ENCODE assay signal across 11 cellular contexts in the genomic region with DNA sequence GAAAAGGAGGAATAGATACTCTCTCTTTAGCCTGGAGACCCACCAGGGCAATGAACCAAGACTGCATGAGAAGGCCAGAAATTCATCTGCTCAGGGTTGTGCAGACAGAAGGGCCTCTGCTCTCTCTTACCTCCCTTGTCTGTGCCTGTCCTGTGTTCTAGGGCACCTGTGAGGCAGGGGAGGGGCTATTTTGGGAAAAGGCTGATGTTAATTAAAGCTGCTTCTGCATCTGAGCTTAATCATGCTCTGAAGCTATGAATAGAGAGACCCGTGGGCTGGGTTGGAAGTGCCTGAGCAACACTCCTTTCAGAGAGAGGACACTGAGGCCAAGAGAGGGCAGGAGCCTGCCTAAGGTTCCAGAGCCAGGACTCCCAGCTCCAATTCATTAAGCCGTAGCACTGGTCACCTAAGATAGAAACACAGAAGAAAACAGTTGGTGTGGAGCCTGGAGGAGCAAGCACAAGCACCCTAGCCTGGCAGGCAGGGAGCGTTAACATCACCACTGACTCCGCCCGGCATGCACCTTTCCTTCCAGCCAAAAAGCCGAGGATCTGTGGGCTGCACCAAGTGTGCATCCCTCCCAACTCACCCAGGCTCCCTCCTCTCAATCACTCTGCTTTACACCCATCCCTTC. TPM values are rescaled to one million over a fixed set of nuclear protein-coding genes. Genes with fewer than 3 reads are reported as not detected.
A peak's percentile ranks its signal among the peaks of the same experiment; 100 is the strongest.
DNase-seq lines count a peak whose midpoint lies in the region; ATAC-seq and TF ChIP-seq lines count a peak whose summit lies in the region.
"Had no signal": no experiment of that assay in that cellular context is flagged by ENCODE, and none has a peak within 500 bp of the region (broad histone marks: within the 10 kb centered on the region; RNA-seq: fewer than 3 reads in every experiment).

No MANE protein-coding gene starts in this region.

- ATAC-seq in HG03342 (IDR thresholded peaks at IDR 0.05; ENCODE audit: unreplicated experiment) = peak; percentile 7
- ATAC-seq in stimulated activated effector memory CD8-positive, alpha-beta T cell treated with anti-CD3 and anti-CD28 coated beads, Interleukin-12 subunit alpha, Interleukin-12 subunit beta, amount 100 ng/mL, for 72 hours = peak; percentile 3
- ATAC-seq in WTC11 = no peak

- H3K4me1 Mint-ChIP-seq in activated naive CD4-positive, alpha-beta T cell treated with anti-CD3 and anti-CD28 coated beads, Interleukin-2, amount 50 U/mL, for 24 hours = peaks cover 47% of the 10 kb centered on the region
- H3K4me1 Mint-ChIP-seq in activated naive CD4-positive, alpha-beta T cell treated with anti-CD3 and anti-CD28 coated beads, Interleukin-2, amount 10 ng/mL, durations not matched to agents 7 days and 5 days = peaks cover 59% of the 10 kb centered on the region
- H3K4me1 Mint-ChIP-seq in chondrocyte (ENCODE audit: low read depth) = peaks cover 15% of the 10 kb centered on the region
- H3K4me1 Mint-ChIP-seq in stimulated activated effector memory CD8-positive, alpha-beta T cell treated with anti-CD3 and anti-CD28 coated beads, Interleukin-12 subunit alpha, Interleukin-12 subunit beta, amount 100 ng/mL, for 72 hours = peaks cover 67% of the 10 kb centered on the region
- H3K4me1 Mint-ChIP-seq in WTC11 = peaks cover 17% of the 10 kb centered on the region

- no peak for DNase-seq in activated naive CD4-positive, alpha-beta T cell treated with anti-CD3 and anti-CD28 coated beads, Interleukin-2, amount 10 ng/mL, durations not matched to agents 7 days and 5 days
- DNase-seq in chondrocyte (ENCODE audit: low spot score) = no peak
- DNase-seq in stimulated activated effector memory CD8-positive, alpha-beta T cell treated with anti-CD3 and anti-CD28 coated beads, Interleukin-12 subunit alpha, Interleukin-12 subunit beta, amount 100 ng/mL, for 72 hours (ENCODE audit: low spot score in 2 of 2) = no peak
- DNase-seq in T-helper 9 cell = no peak
- DNase-seq in WTC11 (ENCODE audit: low spot score) = no peak
- DNase-seq in epidermal melanocyte (ENCODE audit: insufficient read length, low spot score) = no peak
- DNase-seq: NCI-H1417 treated with DMSO at 0.1 percent for 48 hours had no signal

- POLR2A ChIA-PET in WTC11 (lab: Charles Lee) = interaction anchor here (0.5 to 1.1 kb wide), 5 partner anchors 74 to 172 kb away, joined by 3 to 7 read pairs (median 3); a partner anchor contains a TSS

- no peaks in the 10 kb centered on the region for H3K9me3 Mint-ChIP-seq in activated naive CD4-positive, alpha-beta T cell treated with anti-CD3 and anti-CD28 coated beads, Interleukin-2, amount 50 U/mL, for 24 hours
- peaks cover 3% of the 10 kb centered on the region for H3K9me3 Mint-ChIP-seq in activated naive CD4-positive, alpha-beta T cell treated with anti-CD3 and anti-CD28 coated beads, Interleukin-2, amount 10 ng/mL, durations not matched to agents 7 days and 5 days
- H3K9me3 Mint-ChIP-seq in chondrocyte (ENCODE audit: low read depth) = no peaks in the 10 kb centered on the region
- no peaks in the 10 kb centered on the region for H3K9me3 Mint-ChIP-seq in stimulated activated effector memory CD8-positive, alpha-beta T cell treated with anti-CD3 and anti-CD28 coated beads, Interleukin-12 subunit alpha, Interleukin-12 subunit beta, amount 100 ng/mL, for 72 hours
- H3K9me3 Mint-ChIP-seq in WTC11 = peaks cover 14% of the 10 kb centered on the region

- no peaks in the 10 kb centered on the region for H3K27me3 Mint-ChIP-seq in activated naive CD4-positive, alpha-beta T cell treated with anti-CD3 and anti-CD28 coated beads, Interleukin-2, amount 50 U/mL, for 24 hours
- H3K27me3 Mint-ChIP-seq in activated naive CD4-positive, alpha-beta T cell treated with anti-CD3 and anti-CD28 coated beads, Interleukin-2, amount 10 ng/mL, durations not matched to agents 7 days and 5 days = peaks cover 16% of the 10 kb centered on the region
- no peaks in the 10 kb centered on the region for H3K27me3 Mint-ChIP-seq in chondrocyte (ENCODE audit: low read depth)
- H3K27me3 Mint-ChIP-seq in WTC11 (ENCODE audit: low read depth) = peaks cover 10% of the 10 kb centered on the region

- CTCF ChIA-PET in activated naive CD4-positive, alpha-beta T cell treated with anti-CD3 and anti-CD28 coated beads, Interleukin-2, amount 10 ng/mL, durations not matched to agents 7 days and 5 days (lab: Charles Lee) = interaction anchor here (0.7 to 10.1 kb wide), 31 partner anchors 9 to 176 kb away, joined by 3 to 436 read pairs (median 4); a partner anchor contains a TSS
- CTCF ChIA-PET in WTC11 (lab: Charles Lee) = interaction anchor here (0.6 to 8.4 kb wide), 34 partner anchors 8 to 1064 kb away, joined by 3 to 208 read pairs (median 4); a partner anchor contains a TSS

- TF ChIP-seq CTCF in chondrocyte (IDR thresholded peaks at IDR 0.05) (peak; percentile 44), WTC11 (IDR thresholded peaks at IDR 0.05) (no peak)

- H3K36me3 Mint-ChIP-seq in activated naive CD4-positive, alpha-beta T cell treated with anti-CD3 and anti-CD28 coated beads, Interleukin-2, amount 50 U/mL, for 24 hours = no peaks in the 10 kb centered on the region
- H3K36me3 Mint-ChIP-seq in activated naive CD4-positive, alpha-beta T cell treated with anti-CD3 and anti-CD28 coated beads, Interleukin-2, amount 10 ng/mL, durations not matched to agents 7 days and 5 days = peaks cover 3% of the 10 kb centered on the region
- H3K36me3 Mint-ChIP-seq in chondrocyte (ENCODE audit: low read depth) = no peaks in the 10 kb centered on the region
- peaks cover 22% of the 10 kb centered on the region for H3K36me3 Mint-ChIP-seq in stimulated activated effector memory CD8-positive, alpha-beta T cell treated with anti-CD3 and anti-CD28 coated beads, Interleukin-12 subunit alpha, Interleukin-12 subunit beta, amount 100 ng/mL, for 72 hours
- H3K36me3 Mint-ChIP-seq in WTC11 = peaks cover 11% of the 10 kb centered on the region

- peak overlapping the region; percentile 52 for H3K27ac Mint-ChIP-seq in activated naive CD4-positive, alpha-beta T cell treated with anti-CD3 and anti-CD28 coated beads, Interleukin-2, amount 50 U/mL, for 24 hours
- H3K27ac Mint-ChIP-seq in activated naive CD4-positive, alpha-beta T cell treated with anti-CD3 and anti-CD28 coated beads, Interleukin-2, amount 10 ng/mL, durations not matched to agents 7 days and 5 days = no peak overlapping the region
- H3K27ac Mint-ChIP-seq in chondrocyte (ENCODE audit: unreplicated experiment) = no peak overlapping the region
- H3K27ac Mint-ChIP-seq in stimulated activated effector memory CD8-positive, alpha-beta T cell treated with anti-CD3 and anti-CD28 coated beads, Interleukin-12 subunit alpha, Interleukin-12 subunit beta, amount 100 ng/mL, for 72 hours = peak overlapping the region; percentile 70
- H3K27ac Mint-ChIP-seq in WTC11 = no peak overlapping the region; the same call in 1 of the 2 replicates

- H3K4me3 Mint-ChIP-seq in activated naive CD4-positive, alpha-beta T cell treated with anti-CD3 and anti-CD28 coated beads, Interleukin-2, amount 50 U/mL, for 24 hours = no peak overlapping the region
- no peak overlapping the region for H3K4me3 Mint-ChIP-seq in activated naive CD4-positive, alpha-beta T cell treated with anti-CD3 and anti-CD28 coated beads, Interleukin-2, amount 10 ng/mL, durations not matched to agents 7 days and 5 days
- H3K4me3 Mint-ChIP-seq in chondrocyte (ENCODE audit: unreplicated experiment) (no peak overlapping the region), WTC11 (no peak overlapping the region)
- no peak overlapping the region for H3K4me3 Mint-ChIP-seq in stimulated activated effector memory CD8-positive, alpha-beta T cell treated with anti-CD3 and anti-CD28 coated beads, Interleukin-12 subunit alpha, Interleukin-12 subunit beta, amount 100 ng/mL, for 72 hours

TF ChIP-seq in WTC11, 78 proteins besides CTCF, POLR2A, EP300 and RAD21:
- TF ChIP-seq, protein P1, sequence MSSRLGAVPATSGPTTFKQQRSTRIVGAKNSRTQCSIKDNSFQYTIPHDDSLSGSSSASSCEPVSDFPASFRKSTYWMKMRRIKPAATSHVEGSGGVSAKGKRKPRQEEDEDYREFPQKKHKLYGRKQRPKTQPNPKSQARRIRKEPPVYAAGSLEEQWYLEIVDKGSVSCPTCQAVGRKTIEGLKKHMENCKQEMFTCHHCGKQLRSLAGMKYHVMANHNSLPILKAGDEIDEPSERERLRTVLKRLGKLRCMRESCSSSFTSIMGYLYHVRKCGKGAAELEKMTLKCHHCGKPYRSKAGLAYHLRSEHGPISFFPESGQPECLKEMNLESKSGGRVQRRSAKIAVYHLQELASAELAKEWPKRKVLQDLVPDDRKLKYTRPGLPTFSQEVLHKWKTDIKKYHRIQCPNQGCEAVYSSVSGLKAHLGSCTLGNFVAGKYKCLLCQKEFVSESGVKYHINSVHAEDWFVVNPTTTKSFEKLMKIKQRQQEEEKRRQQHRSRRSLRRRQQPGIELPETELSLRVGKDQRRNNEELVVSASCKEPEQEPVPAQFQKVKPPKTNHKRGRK (CRISPR knock-in tag; IDR thresholded peaks at IDR 0.05; ENCODE audit: borderline replicate concordance) = no peak
- no peak for TF ChIP-seq ZNF138 (CRISPR knock-in tag; conservative IDR thresholded peaks at IDR 0.05)
TF ChIP-seq in WTC11: peak in this region for 0.

RNA-seq across cellular contexts. Expression of a gene that starts 31.4 kb away (rescaled TPM):
- 26.6 to 59.2 TPM (median 58.4 TPM) in 3 replicates for total RNA-seq in chondrocyte
- 0.37 to 1.6 TPM (median 0.64 TPM) in 3 replicates for total RNA-seq in WTC11 (2021)

RNA-seq across cellular contexts. Expression of a gene that starts 43.2 kb away (rescaled TPM):
- total RNA-seq in chondrocyte = not detected in 3 replicates
- total RNA-seq in WTC11 (2021) = not detected in 3 replicates
- total RNA-seq: skeletal muscle tissue, urinary bladder had no signal

RNA-seq across cellular contexts. Expression of a gene that starts 47.2 kb away (rescaled TPM):
- total RNA-seq in chondrocyte (110 to 129 TPM (median 117 TPM) in 3 replicates), WTC11 (2021) (183 to 204 TPM (median 184 TPM) in 3 replicates)

RNA-seq across cellular contexts. Expression of a gene that starts 51.4 kb away (rescaled TPM):
- total RNA-seq in chondrocyte (0.62 TPM in 1 of 3 replicates, not detected in the others), WTC11 (2021) (1.8 to 2.7 TPM (median 2.3 TPM) in 3 replicates)

Comparison
In these comparisons a context has a peak if more than half of its experiments do, and no peak if none do; other contexts are left out.
1. H3K27ac Mint-ChIP-seq: peak in activated naive CD4-positive, alpha-beta T cell treated with anti-CD3 and anti-CD28 coated beads, Interleukin-2, amount 50 U/mL, for 24 hours (single experiment) and stimulated activated effector memory CD8-positive, alpha-beta T cell treated with anti-CD3 and anti-CD28 coated beads, Interleukin-12 subunit alpha, Interleukin-12 subunit beta, amount 100 ng/mL, for 72 hours (single experiment); none in activated naive CD4-positive, alpha-beta T cell treated with anti-CD3 and anti-CD28 coated beads, Interleukin-2, amount 10 ng/mL, durations not matched to agents 7 days and 5 days (single experiment), chondrocyte (single experiment) and WTC11 (single experiment).
2. RNA of a gene that starts 31.4 kb away (total RNA-seq): 26.6 to 59.2 TPM in chondrocyte; 0.37 to 1.6 TPM in WTC11; every median in the first group is over 10 times any median in the second.